In genomic region chr18:11905613-11906012, GRCh38 we compare ENCODE assay signal across 29 cellular contexts. TPM values are rescaled to one million over a fixed set of nuclear protein-coding genes. Genes with fewer than 3 reads are reported as not detected.
DNase-seq lines count a peak whose midpoint lies in the region; ATAC-seq and TF ChIP-seq lines count a peak whose summit lies in the region.
"Had no signal": no experiment of that assay in that cellular context is flagged by ENCODE, and none has a peak within 500 bp of the region (broad histone marks: within the 10 kb centered on the region; RNA-seq: fewer than 3 reads in every experiment).

No MANE protein-coding gene starts in this region.

- H3K36me3 ChIP-seq in neutrophil: peaks cover 51% of the 10 kb centered on the region
- H3K36me3 ChIP-seq: BE2C had no signal

- no peaks in the 10 kb centered on the region for H3K9me3 Mint-ChIP-seq in activated CD4-positive, alpha-beta T cell treated with anti-CD3 and anti-CD28 coated beads, Interleukin-2, amount 10 ng/mL, durations not matched to agents 7 days and 5 days
- H3K9me3 Mint-ChIP-seq: activated naive CD4-positive, alpha-beta T cell treated with anti-CD3 and anti-CD28 coated beads, Interleukin-2, amount 50 U/mL, for 72 hours had no signal

- H3K4me1 Mint-ChIP-seq in activated CD4-positive, alpha-beta T cell treated with anti-CD3 and anti-CD28 coated beads, Interleukin-2, amount 10 ng/mL, durations not matched to agents 7 days and 5 days: peaks cover 31% of the 10 kb centered on the region

- no peak for TF ChIP-seq CTCF in epithelial cell of proximal tubule (conservative IDR thresholded peaks at IDR 0.05; ENCODE audit: low read depth, low read length)
- no peak for TF ChIP-seq CTCF in neutrophil (IDR thresholded peaks at IDR 0.05)

- H3K27ac Mint-ChIP-seq in activated CD4-positive, alpha-beta T cell treated with anti-CD3 and anti-CD28 coated beads, Interleukin-2, amount 10 ng/mL, durations not matched to agents 7 days and 5 days: peak overlapping the region; percentile 41

- no peaks in the 10 kb centered on the region for H3K27me3 Mint-ChIP-seq in activated CD4-positive, alpha-beta T cell treated with anti-CD3 and anti-CD28 coated beads, Interleukin-2, amount 10 ng/mL, durations not matched to agents 7 days and 5 days

- H3K36me3 Mint-ChIP-seq in activated CD4-positive, alpha-beta T cell treated with anti-CD3 and anti-CD28 coated beads, Interleukin-2, amount 10 ng/mL, durations not matched to agents 7 days and 5 days (ENCODE audit: low read depth): peaks cover 27% of the 10 kb centered on the region

- CTCF ChIA-PET in activated CD4-positive, alpha-beta T cell treated with anti-CD3 and anti-CD28 coated beads, Interleukin-2, amount 10 ng/mL, durations not matched to agents 7 days and 5 days (lab: Charles Lee): interaction anchor here (0.6 to 1.1 kb wide), 3 partner anchors 9 to 46 kb away, joined by 3 read pairs; no protein-coding TSS in a partner anchor

- DNase-seq in activated CD4-positive, alpha-beta T cell treated with anti-CD3 and anti-CD28 coated beads, Interleukin-2, amount 10 ng/mL, durations not matched to agents 7 days and 5 days: no peak
- DNase-seq in activated CD4-positive, alpha-beta T cell treated with anti-CD3 and anti-CD28 coated beads for 48 hours: no peak
- DNase-seq in epithelial cell of proximal tubule (ENCODE audit: low read depth) (peak; percentile 10), D341Med (ENCODE audit: low spot score) (no peak)
- DNase-seq in stimulated activated naive CD4-positive, alpha-beta T cell treated with Interleukin-2 at 50 U/mL for 16 hours (lab: John Stamatoyannopoulos, UW): no peak
- DNase-seq: activated CD4-positive, alpha-beta T cell treated with anti-CD3 and anti-CD28 coated beads, Interleukin-2, amount 50 U/mL, for 48 hours; activated T-cell treated with anti-CD3 and anti-CD28 coated beads, Interleukin-2, amount 50 U/mL, for 48 hours; BE2C; EL; foreskin keratinocyte; GOT3; hippocampal formation; islet precursor cell; NCI-H1105 treated with DMSO at 0.1 percent for 48 hours; NCI-H2081; NCI-H446; right cardiac atrium; Right ventricle myocardium superior; stimulated activated CD4-positive, alpha-beta T cell treated with anti-CD3 and anti-CD28 coated beads, Interleukin-12 subunit alpha, Interleukin-12 subunit beta, amount 100 ng/mL, for 4 hours; stomach; upper lobe of right lung had no signal

- H3K27ac ChIP-seq in neutrophil: peak overlapping the region; percentile 45
- H3K27ac ChIP-seq: epithelial cell of prostate, foreskin keratinocyte, HL-60, stomach, upper lobe of right lung had no signal

- no peaks in the 10 kb centered on the region for H3K9me3 ChIP-seq in neutrophil
- H3K9me3 ChIP-seq: A549, BE2C, stomach, upper lobe of right lung had no signal

- POLR2A ChIA-PET in activated CD4-positive, alpha-beta T cell treated with anti-CD3 and anti-CD28 coated beads, Interleukin-2, amount 10 ng/mL, durations not matched to agents 7 days and 5 days (lab: Charles Lee): interaction anchor here (0.5 kb wide), 1 partner anchor 18 kb away, joined by 3 read pairs; no protein-coding TSS in a partner anchor

- H3K4me3 Mint-ChIP-seq in activated CD4-positive, alpha-beta T cell treated with anti-CD3 and anti-CD28 coated beads, Interleukin-2, amount 10 ng/mL, durations not matched to agents 7 days and 5 days: peak overlapping the region; percentile 16

- H3K27me3 ChIP-seq in neutrophil: no peaks in the 10 kb centered on the region
- H3K27me3 ChIP-seq: BE2C, foreskin keratinocyte, stomach, upper lobe of right lung had no signal

- H3K4me1 ChIP-seq in neutrophil (ENCODE audit: control insufficient read depth in 1 of 2, insufficient read depth in 1 of 2, low read depth in 1 of 2, low read length in 1 of 2): peaks cover 41 to 45% of the 10 kb centered on the region in 2 experiments
- H3K4me1 ChIP-seq: BE2C, foreskin keratinocyte had no signal

- ATAC-seq in GM21447 (IDR thresholded peaks at IDR 0.05; ENCODE audit: unreplicated experiment): no peak
- ATAC-seq: A549; activated naive CD4-positive, alpha-beta T cell treated with anti-CD3 and anti-CD28 coated beads, Interleukin-2, amount 50 U/mL, for 72 hours; foreskin keratinocyte; right cardiac atrium; upper lobe of right lung had no signal

- peak overlapping the region; percentile 4; the same call in 1 of the 2 replicates for H3K4me3 ChIP-seq in GM08714 (ENCODE audit: low read length)
- no peak overlapping the region for H3K4me3 ChIP-seq in epithelial cell of proximal tubule (ENCODE audit: low read depth, low read length)
- no peak overlapping the region for H3K4me3 ChIP-seq in neutrophil (ENCODE audit: low read depth in 1 of 2, low read length in 1 of 2)
- H3K4me3 ChIP-seq: A549, lung, stomach, upper lobe of right lung had no signal

RNA-seq across cellular contexts. Expression of gene MPPE1, which starts 2.5 kb away (rescaled TPM):
- 10 to 100 TPM; 60.7 to 64.0 TPM for total RNA-seq in activated CD4-positive, alpha-beta T cell treated with anti-CD3 and anti-CD28 coated beads, Interleukin-2, amount 10 ng/mL, durations not matched to agents 7 days and 5 days
- 15.2 and 32.5 TPM in 2 replicates for total RNA-seq in epithelial cell of proximal tubule

RNA-seq across cellular contexts. Expression of gene CHMP1B, which starts 54.4 kb away (rescaled TPM):
- 10 to 100 TPM; 24.3 to 26.8 TPM for total RNA-seq in activated CD4-positive, alpha-beta T cell treated with anti-CD3 and anti-CD28 coated beads, Interleukin-2, amount 10 ng/mL, durations not matched to agents 7 days and 5 days
- total RNA-seq in epithelial cell of proximal tubule: 37.7 and 69.8 TPM in 2 replicates
